In genomic region chr14:73143003-73143402, GRCh38 we compare ENCODE assay signal across 14 cellular contexts. TPM values are rescaled to one million over a fixed set of nuclear protein-coding genes. Genes with fewer than 3 reads are reported as not detected.
DNase-seq lines count a peak whose midpoint lies in the region; ATAC-seq and TF ChIP-seq lines count a peak whose summit lies in the region.
"Had no signal": no experiment of that assay in that cellular context is flagged by ENCODE, and none has a peak within 500 bp of the region (broad histone marks: within the 10 kb centered on the region; RNA-seq: fewer than 3 reads in every experiment).

No MANE protein-coding gene starts in this region.

- H3K18ac ChIP-seq in trophoblast cell (ENCODE audit: low read length), result no peak overlapping the region

- no peak for TF ChIP-seq POLR2A in gastrocnemius medialis (IDR thresholded peaks at IDR 0.05)

- peak overlapping the region; percentile 17 for H3K27ac Mint-ChIP-seq in Caco-2 (ENCODE audit: unreplicated experiment)
- peak overlapping the region; percentile 28 for H3K27ac Mint-ChIP-seq in activated T-helper 1 cell treated with anti-CD3 and anti-CD28 coated beads, Interleukin-12 subunit alpha, Interleukin-12 subunit beta, Interleukin-2, Interleukin-4 antibody, amounts not matched to agents 30 ng/mL and 10 ng/mL and 1 ng/mL, durations not matched to agents 14 hours and 24 hours and 36 hours

- no peak overlapping the region for H2BK12ac ChIP-seq in trophoblast cell (ENCODE audit: low read length)

- H3K79me1 ChIP-seq in trophoblast cell (ENCODE audit: low read length), result no peaks in the 10 kb centered on the region

- no peaks in the 10 kb centered on the region for H3K27me3 Mint-ChIP-seq in Caco-2 (ENCODE audit: insufficient read depth, unreplicated experiment)
- no peaks in the 10 kb centered on the region for H3K27me3 Mint-ChIP-seq in activated T-helper 1 cell treated with anti-CD3 and anti-CD28 coated beads, Interleukin-12 subunit alpha, Interleukin-12 subunit beta, Interleukin-2, Interleukin-4 antibody, amounts not matched to agents 30 ng/mL and 10 ng/mL and 1 ng/mL, durations not matched to agents 14 hours and 24 hours and 36 hours (ENCODE audit: insufficient read depth)

- no peaks in the 10 kb centered on the region for H3K4me1 Mint-ChIP-seq in Caco-2 (ENCODE audit: low read depth, unreplicated experiment)
- H3K4me1 Mint-ChIP-seq in activated T-helper 1 cell treated with anti-CD3 and anti-CD28 coated beads, Interleukin-12 subunit alpha, Interleukin-12 subunit beta, Interleukin-2, Interleukin-4 antibody, amounts not matched to agents 30 ng/mL and 10 ng/mL and 1 ng/mL, durations not matched to agents 14 hours and 24 hours and 36 hours (ENCODE audit: low read depth), result peaks cover 21% of the 10 kb centered on the region

- no peak overlapping the region for H4K8ac ChIP-seq in trophoblast cell (ENCODE audit: low read depth, low read length)

- no TSS peak for BruUV-seq in Caco-2 (replicated peaks; lab: Mats Ljungman, UMichigan)

- H4K12ac ChIP-seq in trophoblast cell (ENCODE audit: low read depth, low read length), result no peak overlapping the region

- H3K4me3 ChIP-seq in Caco-2 (ENCODE audit: low read depth, low read length) (no peak overlapping the region), trophoblast cell (ENCODE audit: low read depth, low read length) (no peak overlapping the region), gastrocnemius medialis (no peak overlapping the region)
- H3K4me3 ChIP-seq: left lung, sigmoid colon, uterus had no signal

- peaks cover 1% of the 10 kb centered on the region for H3K79me2 ChIP-seq in trophoblast cell (ENCODE audit: control insufficient read depth, insufficient read depth, low read length, poor library complexity)

- H2BK5ac ChIP-seq in trophoblast cell (ENCODE audit: low read depth, low read length, poor library complexity), result no peak overlapping the region

- H3K36me3 Mint-ChIP-seq in Caco-2 (ENCODE audit: insufficient read depth, unreplicated experiment), result peaks cover 2% of the 10 kb centered on the region
- peaks cover 11% of the 10 kb centered on the region for H3K36me3 Mint-ChIP-seq in activated T-helper 1 cell treated with anti-CD3 and anti-CD28 coated beads, Interleukin-12 subunit alpha, Interleukin-12 subunit beta, Interleukin-2, Interleukin-4 antibody, amounts not matched to agents 30 ng/mL and 10 ng/mL and 1 ng/mL, durations not matched to agents 14 hours and 24 hours and 36 hours (ENCODE audit: low read depth)

- H3K36me3 ChIP-seq in Caco-2 (ENCODE audit: control insufficient read depth, insufficient read depth, low read length) (no peaks in the 10 kb centered on the region; the same call in 1 of the 2 replicates), trophoblast cell (ENCODE audit: control insufficient read depth in 1 of 2, insufficient read depth in 2 of 2, low read length in 2 of 2) (peaks cover 2% of the 10 kb centered on the region in 2 experiments), gastrocnemius medialis (peaks cover 0 to 5% of the 10 kb centered on the region in 2 donors)
- H3K36me3 ChIP-seq: uterus had no signal

- H2AFZ ChIP-seq in trophoblast cell (ENCODE audit: insufficient read depth, low read length, poor library complexity), result no peak overlapping the region

- POLR2A ChIA-PET in Caco-2 (lab: Charles Lee), result no interaction called here

- H3K9me3 ChIP-seq in Caco-2 (no peaks in the 10 kb centered on the region), trophoblast cell (ENCODE audit: insufficient read depth, low read depth, low read length) (no peaks in the 10 kb centered on the region), gastrocnemius medialis (no peaks in the 10 kb centered on the region)
- H3K9me3 ChIP-seq: left lung, sigmoid colon, uterus had no signal

- H3K27ac ChIP-seq in trophoblast cell (ENCODE audit: low read depth, low read length) (no peak overlapping the region), gastrocnemius medialis (no peak overlapping the region)
- H3K27ac ChIP-seq: left lung, sigmoid colon, uterus had no signal

- H4K91ac ChIP-seq in trophoblast cell (ENCODE audit: low read depth, low read length), result no peak overlapping the region

- TF ChIP-seq CTCF in Caco-2 (IDR thresholded peaks at IDR 0.05; ENCODE audit: insufficient read depth in 1 of 2, low read depth in 1 of 2, low read length in 1 of 2, severe bottlenecking in 1 of 2, unreplicated experiment in 1 of 2) (no peak), GM13977 (IDR thresholded peaks at IDR 0.05; ENCODE audit: extremely low read depth, insufficient read depth, missing control alignments) (no peak), gastrocnemius medialis (IDR thresholded peaks at IDR 0.05 in 4 of 5, conservative IDR thresholded peaks at IDR 0.05 in 1 of 5) (no peak)

- H3K4me3 Mint-ChIP-seq in Caco-2 (ENCODE audit: unreplicated experiment), result no peak overlapping the region
- no peak overlapping the region for H3K4me3 Mint-ChIP-seq in activated T-helper 1 cell treated with anti-CD3 and anti-CD28 coated beads, Interleukin-12 subunit alpha, Interleukin-12 subunit beta, Interleukin-2, Interleukin-4 antibody, amounts not matched to agents 30 ng/mL and 10 ng/mL and 1 ng/mL, durations not matched to agents 14 hours and 24 hours and 36 hours

- CTCF ChIA-PET in Caco-2 (lab: Charles Lee), result no interaction called here

- H2BK120ac ChIP-seq in trophoblast cell (ENCODE audit: insufficient read depth, low read length, poor library complexity), result no peak overlapping the region

- in situ Hi-C loops in GM13977 (cut with MboI; ENCODE audit: low pct_unique_long_range_greater_than_20kb, low sequenced_read_pairs, unreplicated experiment) (no loop called here), gastrocnemius medialis (cut with MboI; ENCODE audit: low sequenced_read_pairs in 4 of 4) (no loop called here)

- no CpG with 5 or more reads among the region's 5 CpGs for WGBS in trophoblast cell (ENCODE audit: extremely low coverage, insufficient coverage, insufficient read length)

- no peak overlapping the region for H2AK5ac ChIP-seq in trophoblast cell (ENCODE audit: low read length)

- no peak overlapping the region for H3K9ac ChIP-seq in trophoblast cell (ENCODE audit: low read length)

- intact Hi-C loops in Caco-2 (cut with micrococcal nuclease; ENCODE audit: unreplicated experiment), result no loop called here
- intact Hi-C loops in activated T-helper 1 cell treated with anti-CD3 and anti-CD28 coated beads, Interleukin-12 subunit alpha, Interleukin-12 subunit beta, Interleukin-2, Interleukin-4 antibody, amounts not matched to agents 30 ng/mL and 10 ng/mL and 1 ng/mL, durations not matched to agents 14 hours and 24 hours and 36 hours (cut with micrococcal nuclease), result no loop called here
- intact Hi-C loops in gastrocnemius medialis (cut with DNase I; ENCODE audit: low total_unique reads), result no loop called here

- no peaks in the 10 kb centered on the region for H3K9me3 Mint-ChIP-seq in Caco-2 (ENCODE audit: unreplicated experiment)
- H3K9me3 Mint-ChIP-seq in activated T-helper 1 cell treated with anti-CD3 and anti-CD28 coated beads, Interleukin-12 subunit alpha, Interleukin-12 subunit beta, Interleukin-2, Interleukin-4 antibody, amounts not matched to agents 30 ng/mL and 10 ng/mL and 1 ng/mL, durations not matched to agents 14 hours and 24 hours and 36 hours, result peaks cover 4% of the 10 kb centered on the region

- DNase-seq in Caco-2 (no peak), hypothalamus (lab: John Stamatoyannopoulos, UW) (peak in 43 of 51 donors; percentile 4 to 87 (median 42)), trophoblast cell (no peak), GM13977 (ENCODE audit: low spot score) (no peak), gastrocnemius medialis (no peak), kidney tubule cell (ENCODE audit: low spot score) (no peak)
- no peak for DNase-seq in activated T-helper 1 cell treated with anti-CD3 and anti-CD28 coated beads, Interleukin-12 subunit alpha, Interleukin-12 subunit beta, Interleukin-2, Interleukin-4 antibody, amounts not matched to agents 30 ng/mL and 10 ng/mL and 1 ng/mL, durations not matched to agents 14 hours and 24 hours and 36 hours (ENCODE audit: low spot score)
- DNase-seq: foreskin fibroblast, left lung, NCI-H2107, PC-3, sigmoid colon, uterus had no signal

- ATAC-seq in HG03439 (IDR thresholded peaks at IDR 0.05; ENCODE audit: unreplicated experiment) (no peak), gastrocnemius medialis (no peak)
- ATAC-seq: left lung had no signal

- H3K4me2 ChIP-seq in trophoblast cell (ENCODE audit: low read length), result no peak overlapping the region

- H3K27me3 ChIP-seq in Caco-2 (replicated peaks; ENCODE audit: control insufficient read depth, insufficient read depth, low read length) (no peaks in the 10 kb centered on the region), trophoblast cell (ENCODE audit: insufficient read depth, low read length) (no peaks in the 10 kb centered on the region), gastrocnemius medialis (no peaks in the 10 kb centered on the region)
- H3K27me3 ChIP-seq: left lung, sigmoid colon, uterus had no signal

- H3K4me1 ChIP-seq in Caco-2 (peaks cover 12% of the 10 kb centered on the region; the same call in 1 of the 2 replicates), trophoblast cell (ENCODE audit: control insufficient read depth in 1 of 2, insufficient read depth in 2 of 2, low read length in 2 of 2) (no peaks in the 10 kb centered on the region), gastrocnemius medialis (peaks cover 0 to 10% of the 10 kb centered on the region in 2 donors)
- H3K4me1 ChIP-seq: uterus had no signal

- peak overlapping the region; percentile 90 for H3K4ac ChIP-seq in trophoblast cell (ENCODE audit: low read depth, low read length)

- no peak overlapping the region for H3K23ac ChIP-seq in trophoblast cell (ENCODE audit: low read length)

- no peak overlapping the region for H3K14ac ChIP-seq in trophoblast cell (ENCODE audit: low read length)

RNA-seq across cellular contexts. Expression of gene PSEN1, which starts 6.7 kb away (rescaled TPM):
- total RNA-seq in Caco-2 (2022) (74.8 and 76.8 TPM in 2 replicates), gastrocnemius medialis (10 to 100 TPM; 21.4 to 49.0 (median 24.5) TPM)
- 41.1 and 41.9 TPM in 2 replicates for total RNA-seq in activated T-helper 1 cell treated with anti-CD3 and anti-CD28 coated beads, Interleukin-12 subunit alpha, Interleukin-12 subunit beta, Interleukin-2, Interleukin-4 antibody, amounts not matched to agents 30 ng/mL and 10 ng/mL and 1 ng/mL, durations not matched to agents 14 hours and 24 hours and 36 hours
- 49.1 and 51.7 TPM in 2 replicates for polyA plus RNA-seq in trophoblast cell (2013)

Comparison
In these comparisons a context has a peak if more than half of its experiments do, and no peak if none do; other contexts are left out.
1. DNase-seq: peak in hypothalamus (43 of 51); none in Caco-2 (0 of 2), activated T-helper 1 cell treated with anti-CD3 and anti-CD28 coated beads, Interleukin-12 subunit alpha, Interleukin-12 subunit beta, Interleukin-2, Interleukin-4 antibody, amounts not matched to agents 30 ng/mL and 10 ng/mL and 1 ng/mL, durations not matched to agents 14 hours and 24 hours and 36 hours (single experiment), trophoblast cell (0 of 2), GM13977 (single experiment), gastrocnemius medialis (0 of 2) and kidney tubule cell (single experiment).